Comparison of ENCODE assay signal across 19 cellular contexts in the genomic region with DNA sequence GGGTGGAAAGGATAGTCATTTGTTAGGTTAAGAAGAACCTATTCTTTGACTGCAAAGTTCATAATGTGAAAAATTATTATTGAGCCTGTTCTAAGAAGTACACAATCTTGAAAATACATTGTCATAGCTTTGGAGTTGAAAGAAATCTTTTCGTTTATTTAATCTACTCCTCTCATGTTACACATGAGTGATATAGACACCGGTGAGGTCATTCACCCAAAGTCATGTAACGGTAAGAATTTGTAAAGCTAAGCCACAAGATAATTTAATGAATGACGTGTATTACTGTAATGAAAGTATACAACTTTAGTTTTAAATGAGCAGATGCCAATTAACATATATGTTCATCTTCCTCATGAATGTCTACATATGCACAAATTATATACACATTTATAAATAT.
"Had no signal": no experiment of that assay in that cellular context is flagged by ENCODE, and none has a peak within 500 bp of the region (broad histone marks: within the 10 kb centered on the region; RNA-seq: fewer than 3 reads in every experiment).

No MANE protein-coding gene starts in this region.

- H3K4me3 ChIP-seq: adrenal gland, colonic mucosa, left ventricle myocardium inferior, mucosa of descending colon, prostate gland, right atrium auricular region, smooth muscle cell, suprapubic skin, transverse colon, vagina had no signal

- DNase-seq: activated CD4-positive, alpha-beta T cell treated with anti-CD3 and anti-CD28 coated beads for 1 hour; activated gamma-delta T cell; adrenal gland; caudate nucleus; colonic mucosa; hypothalamus; left ventricle myocardium inferior; mucosa of descending colon; naive B cell; stimulated activated CD4-positive, alpha-beta T cell treated with anti-CD3 and anti-CD28 coated beads, Interleukin-4, amount 100 ng/mL, for 1 hour; stimulated activated naive CD8-positive, alpha-beta T cell treated with anti-CD3 and anti-CD28 coated beads, Interleukin-15, amount 100 ng/mL, for 72 hours; T-helper 2 cell; transverse colon; WERI-Rb-1 had no signal
